In the genomic region with DNA sequence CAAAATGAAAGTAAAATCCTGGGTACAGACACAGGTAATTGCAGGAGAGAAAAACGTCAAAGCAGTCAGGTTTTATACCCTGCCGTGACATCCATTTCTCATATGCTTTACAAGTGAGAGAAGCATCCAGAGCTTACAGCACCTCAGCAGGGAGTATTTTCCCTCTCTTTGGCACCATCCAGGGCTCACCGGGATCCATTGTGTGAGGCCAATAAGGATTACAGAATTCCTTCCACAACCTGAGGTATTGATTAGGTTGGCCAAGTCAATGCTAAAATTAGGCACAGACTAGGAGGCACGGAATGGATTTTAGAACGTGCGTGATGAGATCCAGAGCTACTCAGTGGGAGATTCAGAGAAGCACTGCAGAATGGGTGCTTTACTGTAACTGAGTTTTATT, we compare ENCODE assay signal across 1 cellular context.
A peak's percentile ranks its signal among the peaks of the same experiment; 100 is the strongest.
TF ChIP-seq lines count a peak whose summit lies in the region.

No MANE protein-coding gene starts in this region.

TF ChIP-seq in WTC11, 78 proteins besides CTCF, POLR2A, EP300 and RAD21 (continued from another document):
- TF ChIP-seq TEAD1 (CRISPR knock-in tag; IDR thresholded peaks at IDR 0.05) = 0 out of 2 replicates have a peak, but pooled peaks have one; percentile 16
